ENCODE assay signal across 15 cellular contexts in the genomic region with DNA sequence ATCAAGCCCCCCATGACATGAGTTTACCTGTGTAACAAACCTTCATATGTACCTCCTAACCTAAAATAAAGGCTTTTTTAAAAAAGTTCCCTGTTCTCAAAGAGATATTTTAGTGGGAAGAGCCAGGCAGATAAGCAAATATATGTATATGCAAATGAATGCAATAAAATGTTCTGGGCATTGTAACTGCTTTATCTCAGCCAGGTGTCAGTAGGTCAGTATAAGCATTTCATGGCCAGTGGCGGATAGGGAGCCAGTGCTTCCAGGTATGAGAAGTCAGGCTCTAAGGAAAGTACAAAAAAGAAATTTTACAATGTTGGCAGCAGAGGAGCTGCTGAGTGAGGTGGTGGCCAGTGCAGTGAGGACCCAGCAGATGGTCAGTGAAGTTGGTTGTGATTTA. TPM values are rescaled to one million over a fixed set of nuclear protein-coding genes. Genes with fewer than 3 reads are reported as not detected.
DNase-seq lines count a peak whose midpoint lies in the region; ATAC-seq and TF ChIP-seq lines count a peak whose summit lies in the region.
"Had no signal": no experiment of that assay in that cellular context is flagged by ENCODE, and none has a peak within 500 bp of the region (broad histone marks: within the 10 kb centered on the region; RNA-seq: fewer than 3 reads in every experiment).

No MANE protein-coding gene starts in this region.

- no peak overlapping the region for H3K27ac ChIP-seq in CD8-positive, alpha-beta T cell (ENCODE audit: low read depth, low read length)
- H3K27ac ChIP-seq in HEK293 (ENCODE audit: extremely low read depth, low read depth, low read length) = no peak overlapping the region
- peak overlapping the region; percentile 62 for H3K27ac ChIP-seq in VCaP
- no peak overlapping the region for H3K27ac ChIP-seq in naive thymus-derived CD4-positive, alpha-beta T cell (ENCODE audit: low read depth, low read length)
- no peak overlapping the region for H3K27ac ChIP-seq in colonic mucosa
- H3K27ac ChIP-seq: A549, C4-2B, GM23248 had no signal

- H3K4me3 ChIP-seq in CD8-positive, alpha-beta T cell (ENCODE audit: low read depth, low read length) = no peak overlapping the region
- H3K4me3 ChIP-seq in HEK293 (ENCODE audit: low read depth, low read length) (no peak overlapping the region), colonic mucosa (no peak overlapping the region)
- no peak overlapping the region for H3K4me3 ChIP-seq in naive thymus-derived CD4-positive, alpha-beta T cell (ENCODE audit: low read length)
- H3K4me3 ChIP-seq: A549, GM23248 had no signal

- peaks cover 12% of the 10 kb centered on the region for H3K4me1 ChIP-seq in CD8-positive, alpha-beta T cell (ENCODE audit: insufficient read depth, low read length)
- H3K4me1 ChIP-seq in HEK293 (ENCODE audit: control insufficient read depth, insufficient read depth, low read length) (no peaks in the 10 kb centered on the region), colonic mucosa (no peaks in the 10 kb centered on the region)
- H3K4me1 ChIP-seq in naive thymus-derived CD4-positive, alpha-beta T cell (ENCODE audit: control insufficient read depth in 2 of 2, insufficient read depth in 2 of 2, low read length in 2 of 2) = peaks cover 0 to 3% of the 10 kb centered on the region in 2 donors
- H3K4me1 ChIP-seq: A549, BE2C had no signal

- DNase-seq in CD8-positive, alpha-beta T cell = no peak
- DNase-seq in naive thymus-derived CD4-positive, alpha-beta T cell = no peak
- no peak for DNase-seq in colonic mucosa
- no peak for DNase-seq in occipital lobe (lab: John Stamatoyannopoulos, UW)
- no peak for DNase-seq in cortex of kidney (lab: John Stamatoyannopoulos, UW)
- DNase-seq: BE2C, Calu3, DMS 273 treated with DMSO at 0.1 percent for 48 hours, GM23248, H7 had no signal

- no peaks in the 10 kb centered on the region for H3K27me3 Mint-ChIP-seq in CD8-positive, alpha-beta T cell (ENCODE audit: low read depth)
- no peaks in the 10 kb centered on the region for H3K27me3 Mint-ChIP-seq in naive thymus-derived CD4-positive, alpha-beta T cell

- H3K36me3 Mint-ChIP-seq in CD8-positive, alpha-beta T cell = peaks cover 63% of the 10 kb centered on the region
- H3K36me3 Mint-ChIP-seq in naive thymus-derived CD4-positive, alpha-beta T cell = peaks cover 0 to 12% (median 1%) of the 10 kb centered on the region in 5 donors

- no peak overlapping the region for H3K4me3 Mint-ChIP-seq in CD8-positive, alpha-beta T cell
- no peak overlapping the region for H3K4me3 Mint-ChIP-seq in naive thymus-derived CD4-positive, alpha-beta T cell

- peak overlapping the region; percentile 15 for H3K27ac Mint-ChIP-seq in CD8-positive, alpha-beta T cell
- peak overlapping the region in 6 of 9 donors; percentile 9 to 76 (median 38) for H3K27ac Mint-ChIP-seq in naive thymus-derived CD4-positive, alpha-beta T cell

- CTCF ChIA-PET in CD8-positive, alpha-beta T cell (lab: Charles Lee) = interaction anchor here (0.9 to 5.8 kb wide), 14 partner anchors 9 to 683 kb away, joined by 3 to 106 read pairs (median 10); no protein-coding TSS in a partner anchor
- CTCF ChIA-PET in HEK293 (lab: Yijun Ruan, JAX) = interaction anchor here (0.7 to 10.5 kb wide), 23 partner anchors 9 to 1056 kb away, joined by 3 to 119 read pairs (median 5); partner anchors contain the start of gene TNRC6C
- CTCF ChIA-PET in naive thymus-derived CD4-positive, alpha-beta T cell (lab: Charles Lee) = interaction anchor here (0.9 to 5.2 kb wide), 14 partner anchors 8 to 470 kb away, joined by 3 to 61 read pairs (median 5); no protein-coding TSS in a partner anchor

- no peaks in the 10 kb centered on the region for H3K9me3 Mint-ChIP-seq in CD8-positive, alpha-beta T cell
- peaks cover 0 to 2% (median 0%) of the 10 kb centered on the region in 11 donors for H3K9me3 Mint-ChIP-seq in naive thymus-derived CD4-positive, alpha-beta T cell

- no peaks in the 10 kb centered on the region for H3K9me3 ChIP-seq in CD8-positive, alpha-beta T cell (ENCODE audit: low read length)
- no peaks in the 10 kb centered on the region for H3K9me3 ChIP-seq in HEK293 (ENCODE audit: control insufficient read depth, insufficient read depth, low read depth, low read length)
- no peaks in the 10 kb centered on the region for H3K9me3 ChIP-seq in naive thymus-derived CD4-positive, alpha-beta T cell (ENCODE audit: control insufficient read depth in 2 of 3, low read length in 3 of 3)
- H3K9me3 ChIP-seq in colonic mucosa = no peaks in the 10 kb centered on the region
- H3K9me3 ChIP-seq: A549, BE2C had no signal

- peaks cover 31% of the 10 kb centered on the region for H3K4me1 Mint-ChIP-seq in CD8-positive, alpha-beta T cell (ENCODE audit: low read depth)
- peaks cover 15 to 61% (median 39%) of the 10 kb centered on the region in 7 donors for H3K4me1 Mint-ChIP-seq in naive thymus-derived CD4-positive, alpha-beta T cell

- no peak for ATAC-seq in CD8-positive, alpha-beta T cell
- ATAC-seq in naive thymus-derived CD4-positive, alpha-beta T cell = no peak
- no peak for ATAC-seq in GM18870 (IDR thresholded peaks at IDR 0.05; ENCODE audit: unreplicated experiment)

- no peaks in the 10 kb centered on the region for H3K27me3 ChIP-seq in CD8-positive, alpha-beta T cell (ENCODE audit: insufficient read depth, low read length)
- no peaks in the 10 kb centered on the region for H3K27me3 ChIP-seq in naive thymus-derived CD4-positive, alpha-beta T cell (ENCODE audit: control insufficient read depth in 2 of 2, insufficient read depth in 2 of 2, low read length in 2 of 2)
- no peaks in the 10 kb centered on the region for H3K27me3 ChIP-seq in colonic mucosa
- H3K27me3 ChIP-seq: BE2C had no signal

- H3K9ac ChIP-seq in colonic mucosa (ENCODE audit: low read depth in 2 of 2, low read length in 2 of 2) = no peak overlapping the region
- H3K9ac ChIP-seq: GM23248 had no signal

- TF ChIP-seq CTCF in CD8-positive, alpha-beta T cell (IDR thresholded peaks at IDR 0.05) = no peak
- TF ChIP-seq CTCF in HEK293 (tag by site-specific recombination; IDR thresholded peaks at IDR 0.05) (no peak), VCaP (conservative IDR thresholded peaks at IDR 0.05) (0 out of 2 replicates have a peak, but pooled peaks have one; percentile 21), colonic mucosa (IDR thresholded peaks at IDR 0.05) (no peak)

- peaks cover 3% of the 10 kb centered on the region for H3K36me3 ChIP-seq in CD8-positive, alpha-beta T cell (ENCODE audit: insufficient read depth, low read length)
- H3K36me3 ChIP-seq in HEK293 (ENCODE audit: control insufficient read depth in 2 of 2, insufficient read depth in 1 of 2, low read length in 2 of 2) (peaks cover 4 to 10% of the 10 kb centered on the region in 2 experiments), colonic mucosa (no peaks in the 10 kb centered on the region)
- H3K36me3 ChIP-seq in naive thymus-derived CD4-positive, alpha-beta T cell (ENCODE audit: control insufficient read depth in 2 of 3, insufficient read depth in 3 of 3, low read length in 3 of 3) = peaks cover 3 to 34% (median 16%) of the 10 kb centered on the region in 3 experiments

- intact Hi-C loops in CD8-positive, alpha-beta T cell (cut with DNase I, micrococcal nuclease) = loop anchor here (5.0 to 10.0 kb wide), 2 partner anchors 95 to 608 kb away; no protein-coding TSS in a partner anchor
- intact Hi-C loops in naive thymus-derived CD4-positive, alpha-beta T cell (cut with micrococcal nuclease) = loop anchor here in 1 of 2 donors (5.0 kb wide), 2 partner anchors 125 to 580 kb away; no protein-coding TSS in a partner anchor
- intact Hi-C loops in colonic mucosa (cut with DNase I) = loop anchor here (5.0 kb wide), 1 partner anchor 95 kb away; no protein-coding TSS in a partner anchor

- POLR2A ChIA-PET in CD8-positive, alpha-beta T cell (lab: Charles Lee) = interaction anchor here (1.6 to 3.6 kb wide), 2 partner anchors 54 to 470 kb away, joined by 8 to 24 read pairs; partner anchors contain the start of gene TNRC6C
- POLR2A ChIA-PET in HEK293 (lab: Yijun Ruan, JAX) = interaction anchor here (3.5 kb wide), 1 partner anchor 55 kb away, joined by 51 read pairs; the partner anchor contains the start of gene TNRC6C
- POLR2A ChIA-PET in naive thymus-derived CD4-positive, alpha-beta T cell (lab: Charles Lee) = interaction anchor here (1.0 to 5.9 kb wide), 4 partner anchors 49 to 470 kb away, joined by 3 to 75 read pairs (median 5); partner anchors contain the start of gene TNRC6C

TF ChIP-seq in HEK293, 187 proteins besides CTCF, POLR2A, EP300 and RAD21:
- 0 out of 2 replicates have a peak, but pooled peaks have one; percentile 6 for TF ChIP-seq PRDM1 (tag by site-specific recombination; IDR thresholded peaks at IDR 0.05)
- no peak for TF ChIP-seq ZNF530 (tag by site-specific recombination; IDR thresholded peaks at IDR 0.05; ENCODE audit: low read depth)

RNA-seq across cellular contexts. Expression of gene TNRC6C, which starts 53.9 kb away (rescaled TPM):
- 10 to 100 TPM; 49.3 to 53.8 TPM for total RNA-seq in CD8-positive, alpha-beta T cell
- total RNA-seq in naive thymus-derived CD4-positive, alpha-beta T cell = 100 to 1,000 TPM in 3 of 5 experiments, 10 to 100 TPM in 2; 28.6 to 133 (median 104) TPM
- 1 to 10 TPM; 7.4 to 8.2 TPM for polyA plus RNA-seq in naive thymus-derived CD4-positive, alpha-beta T cell
- 1 to 10 TPM; 8.9 to 9.0 TPM for total RNA-seq in colonic mucosa
- total RNA-seq in occipital lobe = 23.9 TPM
